18 cellular contexts compared by ENCODE assay signal in the genomic region with DNA sequence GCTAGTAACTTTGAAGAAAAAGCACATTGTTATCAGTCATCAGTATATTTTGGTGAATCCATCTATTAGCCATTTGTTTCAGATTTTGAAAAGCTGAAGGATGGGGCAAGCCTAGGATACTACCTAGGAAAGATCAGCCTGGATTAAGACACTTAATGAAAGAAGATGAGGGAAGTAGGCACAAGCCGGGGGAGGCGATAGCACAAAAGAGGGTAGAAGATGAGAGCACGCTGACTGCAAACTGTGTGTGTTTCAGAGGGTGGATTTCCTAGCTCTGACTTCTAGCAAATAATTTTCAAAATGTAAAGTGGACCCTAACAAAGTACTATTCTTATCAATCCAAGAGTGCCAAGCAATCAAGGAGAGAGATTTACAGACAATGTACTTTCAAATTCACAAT. TPM values are rescaled to one million over a fixed set of nuclear protein-coding genes. Genes with fewer than 3 reads are reported as not detected.
A peak's percentile ranks its signal among the peaks of the same experiment; 100 is the strongest.
DNase-seq lines count a peak whose midpoint lies in the region; ATAC-seq, FAIRE-seq and TF ChIP-seq lines count a peak whose summit lies in the region.
"Had no signal": no experiment of that assay in that cellular context is flagged by ENCODE, and none has a peak within 500 bp of the region (broad histone marks: within the 10 kb centered on the region; RNA-seq: fewer than 3 reads in every experiment).

No MANE protein-coding gene starts in this region.

- H3K4me2 ChIP-seq in OCI-LY1 (ENCODE audit: low read length) (peak overlapping the region; percentile 12; the same call in 1 of the 2 replicates), H1 (ENCODE audit: insufficient read depth in 1 of 2, low read depth in 2 of 2, low read length in 2 of 2) (no peak overlapping the region)
- H3K4me2 ChIP-seq: BLaER1 had no signal

- H2AFZ ChIP-seq in OCI-LY1 (ENCODE audit: low read length) (no peak overlapping the region), H1 (ENCODE audit: low read length) (peak overlapping the region; percentile 11; the same call in 1 of the 2 replicates)
- H2AFZ ChIP-seq: GM23248 had no signal

- CTCF ChIA-PET in H1 (lab: Charles Lee; ENCODE audit: partially characterized antibody), result interaction anchor here (0.5 to 4.8 kb wide), 3 partner anchors 11 to 834 kb away, joined by 3 to 32 read pairs (median 7); no protein-coding TSS in a partner anchor

- H3K27me3 ChIP-seq in OCI-LY1 (ENCODE audit: insufficient read depth, low read length) (no peaks in the 10 kb centered on the region), H1 (replicated peaks in 1 of 4; ENCODE audit: control insufficient read depth in 3 of 4, extremely low read depth in 1 of 4, insufficient read depth in 3 of 4, low read length in 3 of 4) (no peaks in the 10 kb centered on the region; a peak in 1 of 7 replicates)
- H3K27me3 ChIP-seq: BLaER1 had no signal

- no peak overlapping the region for H4K91ac ChIP-seq in H1 (replicated peaks; ENCODE audit: insufficient read length, low read length)

- H2BK15ac ChIP-seq in H1 (ENCODE audit: low read length), result no peak overlapping the region

- TF ChIP-seq CTCF in OCI-LY1 (IDR thresholded peaks at IDR 0.05; ENCODE audit: low read length) (no peak), H1 (IDR thresholded peaks at IDR 0.05; ENCODE audit: control extremely low read depth in 1 of 3, insufficient read depth in 1 of 3, low read depth in 1 of 3, low read length in 3 of 3) (no peak)

- no peak for TF ChIP-seq POLR2A in H1 (IDR thresholded peaks at IDR 0.05; ENCODE audit: control extremely low read depth in 1 of 2, low read depth in 2 of 2, low read length in 2 of 2)

- H2BK5ac ChIP-seq in H1 (ENCODE audit: low read depth, low read length), result no peak overlapping the region

- TF ChIP-seq RAD21 in H1 (IDR thresholded peaks at IDR 0.05 in 1 of 2, conservative IDR thresholded peaks at IDR 0.05 in 1 of 2; ENCODE audit: low read depth in 2 of 2, low read length in 2 of 2), result no peak

- no peak overlapping the region for H2AK5ac ChIP-seq in H1 (ENCODE audit: low read depth, low read length)

- ATAC-seq in GM21360 (IDR thresholded peaks at IDR 0.05; ENCODE audit: unreplicated experiment), result no peak

- H3K36me3 ChIP-seq in OCI-LY1 (ENCODE audit: insufficient read depth, low read length), result no peaks in the 10 kb centered on the region
- no peaks in the 10 kb centered on the region for H3K36me3 ChIP-seq in H1 (ENCODE audit: control insufficient read depth in 2 of 4, insufficient read depth in 4 of 4, low read length in 3 of 4)
- H3K36me3 ChIP-seq: BLaER1 had no signal

- no peaks in the 10 kb centered on the region; the same call in 1 of the 2 replicates for H3K23me2 ChIP-seq in H1 (ENCODE audit: low read depth, low read length)

- H3K9ac ChIP-seq in OCI-LY1 (ENCODE audit: low read length) (no peak overlapping the region), H1 (replicated peaks in 1 of 4; ENCODE audit: extremely low read depth in 1 of 4, low read depth in 3 of 4, low read length in 3 of 4) (peak overlapping the region in 1 of 4 experiments; percentile 34; a peak in 1 of 7 replicates)
- H3K9ac ChIP-seq: BLaER1, GM23248 had no signal

- POLR2A ChIA-PET in H1 (lab: Charles Lee; ENCODE audit: partially characterized antibody), result no interaction called here

- 83% methylated on average over 3 of the region's 3 CpGs; no CpG with 5 or more reads in 1 of the 2 experiments for WGBS in H1 (ENCODE audit: extremely low coverage in 1 of 2, insufficient coverage in 1 of 2, insufficient read length in 1 of 2, insufficient replicate concordance in 2 of 2, low coverage in 1 of 2, low lambda C conversion rate in 2 of 2, missing lambda C conversion rate in 1 of 2), 2 experiments

- no peaks in the 10 kb centered on the region for H3K79me1 ChIP-seq in H1 (ENCODE audit: low read depth, low read length)

- H3F3A ChIP-seq in OCI-LY1 (ENCODE audit: insufficient read depth, low read length), result no peaks in the 10 kb centered on the region

- no peak overlapping the region for H3K14ac ChIP-seq in H1 (ENCODE audit: insufficient read length)

- H4K5ac ChIP-seq in H1 (ENCODE audit: insufficient read length, low read depth, low read length), result no peak overlapping the region

- no peak overlapping the region for H2BK12ac ChIP-seq in H1 (ENCODE audit: low read depth, low read length)

- no peaks in the 10 kb centered on the region for H3K9me3 ChIP-seq in OCI-LY1 (ENCODE audit: low read length)
- H3K9me3 ChIP-seq in H1 (ENCODE audit: insufficient read depth in 2 of 2, low read depth in 1 of 2, low read length in 1 of 2), result no peaks in the 10 kb centered on the region
- H3K9me3 ChIP-seq: BLaER1, Caco-2 had no signal

- TF ChIP-seq EP300 in H1 (IDR thresholded peaks at IDR 0.05; ENCODE audit: borderline replicate concordance in 1 of 2, low read depth in 2 of 2, low read length in 2 of 2), result no peak

- H2BK120ac ChIP-seq in H1 (replicated peaks; ENCODE audit: low read depth, low read length), result no peak overlapping the region

- H3K4me1 ChIP-seq in OCI-LY1 (ENCODE audit: insufficient read depth, low read length, severe bottlenecking) (peaks cover 79% of the 10 kb centered on the region), H1 (replicated peaks in 1 of 4; ENCODE audit: control insufficient read depth in 3 of 4, insufficient read depth in 4 of 4, low read length in 3 of 4) (peaks cover 0 to 8% (median 4%) of the 10 kb centered on the region in 4 experiments; a peak in 2 of 7 replicates)
- H3K4me1 ChIP-seq: BLaER1, Caco-2 had no signal

- no peak overlapping the region for H3K18ac ChIP-seq in H1 (ENCODE audit: extremely low read depth, low read length)

- no peaks in the 10 kb centered on the region for H3K9me2 ChIP-seq in OCI-LY1 (ENCODE audit: low read depth, low read length)

- no peak for DNase-seq in H1 (ENCODE audit: low read depth in 1 of 2, low spot score in 2 of 2)
- peak; percentile 65 for DNase-seq in medulla oblongata (ENCODE audit: extremely low spot score)
- DNase-seq in superior temporal gyrus (ENCODE audit: extremely low spot score), result peak; percentile 80
- DNase-seq in NCI-H128 (lab: John Stamatoyannopoulos, UW; ENCODE audit: unreplicated experiment), result no peak
- DNase-seq in activated CD4-positive, alpha-beta T cell treated with anti-CD3 and anti-CD28 coated beads, Interleukin-2, amount 50 U/mL, for 1 hour, result no peak
- no peak for DNase-seq in activated gamma-delta T cell (lab: John Stamatoyannopoulos, UW)
- DNase-seq: AML-193; Caco-2; CD8-positive, alpha-beta memory T cell; DND-41; GM23248; H7; IMR-90 had no signal

- no peak overlapping the region for H3K56ac ChIP-seq in H1 (replicated peaks; ENCODE audit: insufficient read length, low read depth, low read length)

- H3K4ac ChIP-seq in H1 (replicated peaks; ENCODE audit: insufficient read length, low read depth, low read length), result no peak overlapping the region

- H4K20me1 ChIP-seq in OCI-LY1 (ENCODE audit: insufficient read depth, low read length) (no peaks in the 10 kb centered on the region), H1 (replicated peaks in 1 of 2; ENCODE audit: control insufficient read depth in 1 of 2, insufficient read depth in 2 of 2, low read length in 2 of 2) (no peaks in the 10 kb centered on the region)
- H4K20me1 ChIP-seq: BLaER1 had no signal

- H4K8ac ChIP-seq in H1 (ENCODE audit: extremely low read depth, insufficient read depth, low read length), result no peak overlapping the region

- H3K27ac ChIP-seq in OCI-LY1 (ENCODE audit: low read depth, low read length, poor library complexity, severe bottlenecking), result peak overlapping the region; percentile 6
- H3K27ac ChIP-seq in H1 (ENCODE audit: low read depth, low read length), result no peak overlapping the region
- H3K27ac ChIP-seq: 22Rv1, BLaER1, GM23248 had no signal

- peak; percentile 32 for FAIRE-seq in H1 (lab: Jason Lieb, UNC)

- H2BK20ac ChIP-seq in H1 (ENCODE audit: low read length), result no peak overlapping the region

- H3K4me3 ChIP-seq in OCI-LY1 (ENCODE audit: low read depth, low read length, poor library complexity, severe bottlenecking) (no peak overlapping the region), H1 (ENCODE audit: extremely low read depth in 1 of 4, insufficient read depth in 2 of 4, low read depth in 3 of 4, low read length in 4 of 4) (no peak overlapping the region)
- H3K4me3 ChIP-seq: BLaER1, GM23248 had no signal

- H3K79me2 ChIP-seq in OCI-LY1 (ENCODE audit: insufficient read depth, low read length) (no peaks in the 10 kb centered on the region), H1 (ENCODE audit: control insufficient read depth in 1 of 2, insufficient read depth in 2 of 2, low read length in 2 of 2) (no peaks in the 10 kb centered on the region)

- no peak overlapping the region for H3K23ac ChIP-seq in H1 (ENCODE audit: insufficient read length)

TF ChIP-seq in H1, 55 proteins besides CTCF, POLR2A, EP300 and RAD21 (continues in another document):
- no peak for TF ChIP-seq ASH2L (IDR thresholded peaks at IDR 0.05; ENCODE audit: low read length)
- no peak for TF ChIP-seq RXRA (IDR thresholded peaks at IDR 0.05; ENCODE audit: insufficient read depth, low read depth, low read length)
- TF ChIP-seq, protein P1, sequence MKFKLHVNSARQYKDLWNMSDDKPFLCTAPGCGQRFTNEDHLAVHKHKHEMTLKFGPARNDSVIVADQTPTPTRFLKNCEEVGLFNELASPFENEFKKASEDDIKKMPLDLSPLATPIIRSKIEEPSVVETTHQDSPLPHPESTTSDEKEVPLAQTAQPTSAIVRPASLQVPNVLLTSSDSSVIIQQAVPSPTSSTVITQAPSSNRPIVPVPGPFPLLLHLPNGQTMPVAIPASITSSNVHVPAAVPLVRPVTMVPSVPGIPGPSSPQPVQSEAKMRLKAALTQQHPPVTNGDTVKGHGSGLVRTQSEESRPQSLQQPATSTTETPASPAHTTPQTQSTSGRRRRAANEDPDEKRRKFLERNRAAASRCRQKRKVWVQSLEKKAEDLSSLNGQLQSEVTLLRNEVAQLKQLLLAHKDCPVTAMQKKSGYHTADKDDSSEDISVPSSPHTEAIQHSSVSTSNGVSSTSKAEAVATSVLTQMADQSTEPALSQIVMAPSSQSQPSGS (IDR thresholded peaks at IDR 0.05; ENCODE audit: low read length), result no peak
- TF ChIP-seq HDAC2 (IDR thresholded peaks at IDR 0.05; ENCODE audit: borderline replicate concordance in 1 of 2, low read depth in 2 of 2, low read length in 2 of 2), result no peak
- no peak for TF ChIP-seq BACH1 (IDR thresholded peaks at IDR 0.05; ENCODE audit: low read length)
- TF ChIP-seq CTBP2 (IDR thresholded peaks at IDR 0.05; ENCODE audit: borderline replicate concordance, insufficient read depth, insufficient read length, low read length), result no peak
- TF ChIP-seq BCL11A (IDR thresholded peaks at IDR 0.05; ENCODE audit: low read depth in 2 of 2, low read length in 2 of 2), result no peak

RNA-seq across cellular contexts. Expression of a gene that starts 22.2 kb away (rescaled TPM):
- total RNA-seq in H1 (2021; fragmentation: NEBNext Ultra II Directional; extraction: Animal tissue kit (Norgen Biotek cat#: 25700)), result 247 and 260 TPM in 2 replicates
- polyA plus RNA-seq in H1 (2011; rRNA removed), result 149 and 170 TPM in 2 replicates
- 181 TPM for polyA plus RNA-seq in H1 (2011; cell fraction: cytosol; rRNA removed)
- polyA plus RNA-seq in H1 (2011; cell fraction: nucleus; rRNA removed), result 120 TPM
- polyA plus RNA-seq in H1 (2012, experiment 1 of 2), result 130 to 186 TPM (median 157 TPM) in 4 replicates
- 64.0 TPM for polyA plus RNA-seq in H1 (2012, experiment 2 of 2)
- polyA plus RNA-seq in H1 (2013, experiment 1 of 2), result 171 TPM
- polyA plus RNA-seq in H1 (2013, experiment 2 of 2), result 169 TPM
- polyA minus RNA-seq in H1 (2011; rRNA and poly(A)+ RNA removed), result 34.6 and 35.5 TPM in 2 replicates
- polyA minus RNA-seq in H1 (2011; cell fraction: cytosol; rRNA and poly(A)+ RNA removed), result 101 TPM
- polyA minus RNA-seq in H1 (2011; cell fraction: nucleus; rRNA and poly(A)+ RNA removed), result 83.5 TPM
- total RNA-seq: CD8-positive, alpha-beta memory T cell; GM23248; HT-29; IMR-90 had no signal
- polyA plus RNA-seq: CD8-positive, alpha-beta memory T cell; GM23248; IMR-90 had no signal

Comparison
In these comparisons a context has a peak if more than half of its experiments do, and no peak if none do; other contexts are left out.
1. DNase-seq: peak in medulla oblongata (single experiment) and superior temporal gyrus (single experiment); none in H1 (0 of 2), NCI-H128 (single experiment), activated CD4-positive, alpha-beta T cell treated with anti-CD3 and anti-CD28 coated beads, Interleukin-2, amount 50 U/mL, for 1 hour (single experiment) and activated gamma-delta T cell (single experiment).